In genomic region chr6:143993965-143994646, GRCh38 we compare ENCODE assay signal across 23 cellular contexts.
"Had no signal": no experiment of that assay in that cellular context is flagged by ENCODE, and none has a peak within 500 bp of the region (broad histone marks: within the 10 kb centered on the region; RNA-seq: fewer than 3 reads in every experiment).

No MANE protein-coding gene starts in this region.

- DNase-seq: dermis blood vessel endothelial cell; dorsolateral prefrontal cortex; effector CD4-positive, alpha-beta T cell; effector memory CD4-positive, alpha-beta T cell; foreskin keratinocyte; head of caudate nucleus; heart right ventricle; hippocampal formation; left cardiac atrium; left lung; left ventricle myocardium superior; lower lobe of right lung; mesenchymal stem cell; mucosa of descending colon; naive B cell had no signal

- H3K27ac ChIP-seq: coronary artery, dorsolateral prefrontal cortex, esophagus muscularis mucosa, foreskin keratinocyte, gastroesophageal sphincter, heart right ventricle, left lung, lower lobe of right lung had no signal

- ATAC-seq: foreskin keratinocyte, gastroesophageal sphincter, heart right ventricle, left cardiac atrium, left lung, left ventricle myocardium superior, lower lobe of right lung, mucosa of descending colon had no signal

- H3K4me3 ChIP-seq: coronary artery, dorsolateral prefrontal cortex, esophagus muscularis mucosa, gastroesophageal sphincter, heart right ventricle, left lung, lower lobe of right lung, mucosa of descending colon had no signal

- H3K36me3 ChIP-seq: esophagus muscularis mucosa, gastroesophageal sphincter, left lung, lower lobe of right lung had no signal

- H3K9me3 ChIP-seq: esophagus muscularis mucosa, gastroesophageal sphincter, lower lobe of right lung had no signal

- H3K4me1 ChIP-seq: esophagus muscularis mucosa, foreskin keratinocyte, gastroesophageal sphincter, heart right ventricle, left lung, lower lobe of right lung had no signal

- H3K27me3 ChIP-seq: dorsolateral prefrontal cortex, esophagus muscularis mucosa, foreskin keratinocyte, gastroesophageal sphincter, heart right ventricle, left lung had no signal

- FAIRE-seq: colon, endothelial cell of umbilical vein, frontal cortex, islet of Langerhans, keratinocyte had no signal
